In the genomic region with DNA sequence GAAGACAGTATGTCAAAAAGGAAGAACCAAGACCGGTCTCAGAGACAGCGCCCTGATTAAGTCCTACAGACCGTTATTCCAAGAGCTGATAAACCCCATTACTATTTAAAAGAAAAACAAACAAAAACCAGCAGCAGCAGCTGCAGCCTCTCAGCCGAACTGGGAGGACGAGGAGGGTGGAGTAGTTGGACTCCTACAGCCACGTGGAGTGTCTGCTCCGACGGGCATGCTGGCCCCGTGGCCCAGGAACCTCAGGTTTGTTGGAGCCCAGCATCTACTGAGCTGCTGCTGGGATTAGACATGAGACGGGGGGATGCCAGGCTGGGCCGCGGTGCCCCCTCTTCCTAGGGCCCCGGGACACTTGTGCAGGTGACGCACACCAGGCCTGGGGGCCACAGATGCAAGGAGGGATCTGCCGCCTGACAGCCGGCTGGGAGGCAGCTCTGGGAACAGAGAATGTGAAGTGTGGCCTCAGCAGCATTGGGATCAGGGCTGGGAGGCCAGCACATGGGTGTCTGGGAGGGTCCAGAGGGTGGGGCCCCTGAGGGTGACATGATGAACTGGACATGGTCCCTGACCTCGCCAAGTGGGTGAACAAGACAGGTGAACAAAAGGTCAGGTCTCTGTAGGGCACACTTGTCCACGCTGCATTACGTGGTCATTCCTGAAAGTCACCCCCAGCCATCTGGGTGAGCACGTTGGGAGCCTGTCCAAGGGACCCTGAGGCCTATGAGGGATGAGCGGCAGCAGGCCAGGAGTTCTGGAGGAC, we compare ENCODE assay signal across 13 cellular contexts. TPM values are rescaled to one million over a fixed set of nuclear protein-coding genes. Genes with fewer than 3 reads are reported as not detected.
DNase-seq lines count a peak whose midpoint lies in the region; FAIRE-seq and TF ChIP-seq lines count a peak whose summit lies in the region.
"Had no signal": no experiment of that assay in that cellular context is flagged by ENCODE, and none has a peak within 500 bp of the region (broad histone marks: within the 10 kb centered on the region; RNA-seq: fewer than 3 reads in every experiment).

No MANE protein-coding gene starts in this region.

- H4K91ac ChIP-seq in H1 (replicated peaks; ENCODE audit: insufficient read length, low read length): peak overlapping the region; percentile 68

- peak overlapping the region; percentile 80; the same call in 1 of the 2 replicates for H2BK12ac ChIP-seq in H1 (ENCODE audit: low read depth, low read length)

- in situ Hi-C loops in GM13976 (cut with MboI; ENCODE audit: low sequenced_read_pairs, unreplicated experiment): no loop called here

- H3K4me1 ChIP-seq in H1 (replicated peaks in 1 of 4; ENCODE audit: control insufficient read depth in 3 of 4, insufficient read depth in 4 of 4, low read length in 3 of 4) (peaks cover 4 to 34% (median 18%) of the 10 kb centered on the region in 4 experiments), neural progenitor cell (peaks cover 26% of the 10 kb centered on the region)

- H3K9ac ChIP-seq in H1 (replicated peaks in 1 of 4; ENCODE audit: extremely low read depth in 1 of 4, low read depth in 3 of 4, low read length in 3 of 4) (no peak overlapping the region), neural progenitor cell (no peak overlapping the region)

- CTCF ChIA-PET in H1 (lab: Charles Lee; ENCODE audit: partially characterized antibody): interaction anchor here (0.8 kb wide), 1 partner anchor 48 kb away, joined by 3 read pairs; no protein-coding TSS in a partner anchor
- CTCF ChIA-PET in activated naive CD4-positive, alpha-beta T cell treated with anti-CD3 and anti-CD28 coated beads for 36 hours (lab: Charles Lee): no interaction called here
- CTCF ChIA-PET in activated CD4-positive, alpha-beta memory T cell treated with anti-CD3 and anti-CD28 coated beads for 36 hours (lab: Charles Lee): interaction anchor here (0.8 kb wide), 1 partner anchor 10 kb away, joined by 3 read pairs; no protein-coding TSS in a partner anchor

- DNase-seq in H1 (ENCODE audit: low read depth in 1 of 2, low spot score in 2 of 2) (no peak), neural progenitor cell (ENCODE audit: low spot score) (no peak), NCI-H146 (lab: John Stamatoyannopoulos, UW) (no peak), GM13976 (ENCODE audit: low spot score) (no peak)
- no peak for DNase-seq in activated naive CD4-positive, alpha-beta T cell treated with anti-CD3 and anti-CD28 coated beads for 36 hours
- no peak for DNase-seq in activated CD4-positive, alpha-beta memory T cell treated with anti-CD3 and anti-CD28 coated beads for 36 hours
- DNase-seq: activated CD8-positive, alpha-beta memory T cell treated with anti-CD3 and anti-CD28 coated beads, Interleukin-2, amount 50 U/mL, for 4 hours; KG1 had no signal

- H3K27me3 Mint-ChIP-seq in IgD-negative memory B cell (peaks cover 25% of the 10 kb centered on the region), neural progenitor cell (ENCODE audit: insufficient read depth, low read depth) (peaks cover 22% of the 10 kb centered on the region)
- peaks cover 20% of the 10 kb centered on the region for H3K27me3 Mint-ChIP-seq in activated naive CD4-positive, alpha-beta T cell treated with anti-CD3 and anti-CD28 coated beads for 36 hours (ENCODE audit: low read depth)
- peaks cover 18% of the 10 kb centered on the region for H3K27me3 Mint-ChIP-seq in activated CD4-positive, alpha-beta memory T cell treated with anti-CD3 and anti-CD28 coated beads for 36 hours

- H2AFZ ChIP-seq in H1 (ENCODE audit: low read length) (no peak overlapping the region), neural progenitor cell (replicated peaks) (no peak overlapping the region)

- H3K79me1 ChIP-seq in H1 (ENCODE audit: low read depth, low read length): no peaks in the 10 kb centered on the region; the same call in 1 of the 2 replicates

- H3K27ac ChIP-seq in C4-2B (peak overlapping the region; percentile 15; the same call in 1 of the 2 replicates), H1 (ENCODE audit: low read depth, low read length) (no peak overlapping the region), neural progenitor cell (no peak overlapping the region)

- H4K20me1 ChIP-seq in H1 (replicated peaks in 1 of 2; ENCODE audit: control insufficient read depth in 1 of 2, insufficient read depth in 2 of 2, low read length in 2 of 2) (peaks cover 0 to 9% of the 10 kb centered on the region in 2 experiments), neural progenitor cell (ENCODE audit: low read depth) (peaks cover 12% of the 10 kb centered on the region)

- H2BK20ac ChIP-seq in H1 (ENCODE audit: low read length): peak overlapping the region; percentile 32; the same call in 1 of the 2 replicates

- intact Hi-C loops in activated naive CD4-positive, alpha-beta T cell treated with anti-CD3 and anti-CD28 coated beads for 36 hours (cut with micrococcal nuclease): no loop called here
- intact Hi-C loops in activated CD4-positive, alpha-beta memory T cell treated with anti-CD3 and anti-CD28 coated beads for 36 hours (cut with micrococcal nuclease): no loop called here

- WGBS in H1 (ENCODE audit: extremely low coverage in 1 of 2, insufficient coverage in 1 of 2, insufficient read length in 1 of 2, insufficient replicate concordance in 2 of 2, low coverage in 1 of 2, low lambda C conversion rate in 2 of 2, missing lambda C conversion rate in 1 of 2), 2 experiments: 89% methylated on average over 18 of the region's 21 CpGs; no CpG with 5 or more reads in 1 of the 2 experiments

- peak overlapping the region; percentile 72 for H3K4ac ChIP-seq in H1 (replicated peaks; ENCODE audit: insufficient read length, low read depth, low read length)

- H3K23me2 ChIP-seq in H1 (ENCODE audit: low read depth, low read length): peaks cover 15% of the 10 kb centered on the region; the same call in 1 of the 2 replicates

- POLR2A ChIA-PET in H1 (lab: Charles Lee; ENCODE audit: partially characterized antibody): interaction anchor here (1.1 to 1.5 kb wide), 3 partner anchors 31 to 96 kb away, joined by 3 to 7 read pairs (median 4); a partner anchor contains a TSS
- POLR2A ChIA-PET in activated CD4-positive, alpha-beta memory T cell treated with anti-CD3 and anti-CD28 coated beads for 36 hours (lab: Charles Lee): no interaction called here

- peak overlapping the region; percentile 92; the same call in 1 of the 2 replicates for H2BK15ac ChIP-seq in H1 (ENCODE audit: low read length)

- H3K56ac ChIP-seq in H1 (replicated peaks; ENCODE audit: insufficient read length, low read depth, low read length): no peak overlapping the region

- peak overlapping the region; percentile 40; the same call in 1 of the 2 replicates for H2BK5ac ChIP-seq in H1 (ENCODE audit: low read depth, low read length)

- H3K4me3 ChIP-seq in H1 (ENCODE audit: extremely low read depth in 1 of 4, insufficient read depth in 2 of 4, low read depth in 3 of 4, low read length in 4 of 4) (no peak overlapping the region; a peak in 1 of 8 replicates), neural progenitor cell (no peak overlapping the region)
- H3K4me3 ChIP-seq: GM12878 had no signal

- H3F3A ChIP-seq in neural progenitor cell (ENCODE audit: low read depth): peaks cover 34% of the 10 kb centered on the region

- H2AK5ac ChIP-seq in H1 (ENCODE audit: low read depth, low read length): peak overlapping the region; percentile 14; the same call in 1 of the 2 replicates

- no peak for TF ChIP-seq RAD21 in H1 (IDR thresholded peaks at IDR 0.05 in 1 of 2, conservative IDR thresholded peaks at IDR 0.05 in 1 of 2; ENCODE audit: low read depth in 2 of 2, low read length in 2 of 2)

- H3K4me2 ChIP-seq in H1 (ENCODE audit: insufficient read depth in 1 of 2, low read depth in 2 of 2, low read length in 2 of 2) (0 out of 4 replicates have a peak overlapping the region, but pooled peaks of 1 of the 2 experiments have one; percentile 2), neural progenitor cell (peak overlapping the region; percentile 43)

- TF ChIP-seq EP300 in H1 (IDR thresholded peaks at IDR 0.05; ENCODE audit: borderline replicate concordance in 1 of 2, low read depth in 2 of 2, low read length in 2 of 2): no peak

- H4K5ac ChIP-seq in H1 (ENCODE audit: insufficient read length, low read depth, low read length): no peak overlapping the region

- TF ChIP-seq CTCF in C4-2B (conservative IDR thresholded peaks at IDR 0.05) (no peak), H1 (IDR thresholded peaks at IDR 0.05; ENCODE audit: control extremely low read depth in 1 of 3, insufficient read depth in 1 of 3, low read depth in 1 of 3, low read length in 3 of 3) (no peak), neural progenitor cell (IDR thresholded peaks at IDR 0.05) (no peak), GM13976 (IDR thresholded peaks at IDR 0.05; ENCODE audit: borderline replicate concordance, control extremely low read depth, extremely low read depth, insufficient read depth, missing control alignments) (no peak)

- H3K36me3 Mint-ChIP-seq in IgD-negative memory B cell: peaks cover 1% of the 10 kb centered on the region
- no peaks in the 10 kb centered on the region for H3K36me3 Mint-ChIP-seq in neural progenitor cell
- H3K36me3 Mint-ChIP-seq in activated naive CD4-positive, alpha-beta T cell treated with anti-CD3 and anti-CD28 coated beads for 36 hours (ENCODE audit: low read depth): no peaks in the 10 kb centered on the region
- H3K36me3 Mint-ChIP-seq in activated CD4-positive, alpha-beta memory T cell treated with anti-CD3 and anti-CD28 coated beads for 36 hours: peaks cover 2% of the 10 kb centered on the region

- H3K79me2 ChIP-seq in H1 (ENCODE audit: control insufficient read depth in 1 of 2, insufficient read depth in 2 of 2, low read length in 2 of 2): peaks cover 6 to 10% of the 10 kb centered on the region in 2 experiments; a peak in 3 of 4 replicates
- H3K79me2 ChIP-seq in neural progenitor cell (ENCODE audit: low read depth): no peaks in the 10 kb centered on the region

- no peak for FAIRE-seq in H1 (lab: Jason Lieb, UNC)
- FAIRE-seq: GM12878 had no signal

- no peaks in the 10 kb centered on the region for H3K36me3 ChIP-seq in H1 (ENCODE audit: control insufficient read depth in 2 of 4, insufficient read depth in 4 of 4, low read length in 3 of 4)
- H3K36me3 ChIP-seq in neural progenitor cell: no peaks in the 10 kb centered on the region

- TF ChIP-seq POLR2A in H1 (IDR thresholded peaks at IDR 0.05; ENCODE audit: control extremely low read depth in 1 of 2, low read depth in 2 of 2, low read length in 2 of 2): no peak

- no peak overlapping the region for H2BK120ac ChIP-seq in H1 (replicated peaks; ENCODE audit: low read depth, low read length)

- H3K9me3 ChIP-seq in H1 (ENCODE audit: insufficient read depth in 2 of 2, low read depth in 1 of 2, low read length in 1 of 2): no peaks in the 10 kb centered on the region
- H3K9me3 ChIP-seq in neural progenitor cell (ENCODE audit: low read depth): no peaks in the 10 kb centered on the region

- no peak overlapping the region for H3K23ac ChIP-seq in H1 (ENCODE audit: insufficient read length)

- peaks cover 14 to 34% (median 28%) of the 10 kb centered on the region in 4 experiments; a peak in 6 of 7 replicates for H3K27me3 ChIP-seq in H1 (replicated peaks in 1 of 4; ENCODE audit: control insufficient read depth in 3 of 4, extremely low read depth in 1 of 4, insufficient read depth in 3 of 4, low read length in 3 of 4)
- H3K27me3 ChIP-seq in neural progenitor cell: peaks cover 47% of the 10 kb centered on the region

- H3K4me3 Mint-ChIP-seq in IgD-negative memory B cell: peak overlapping the region in 3 of 4 donors; percentile 1 to 80 (median 15)
- peak overlapping the region; percentile 48 for H3K4me3 Mint-ChIP-seq in neural progenitor cell
- no peak overlapping the region for H3K4me3 Mint-ChIP-seq in activated naive CD4-positive, alpha-beta T cell treated with anti-CD3 and anti-CD28 coated beads for 36 hours
- no peak overlapping the region for H3K4me3 Mint-ChIP-seq in activated CD4-positive, alpha-beta memory T cell treated with anti-CD3 and anti-CD28 coated beads for 36 hours

- peaks cover 8 to 10% (median 9%) of the 10 kb centered on the region in 3 donors for H3K4me1 Mint-ChIP-seq in IgD-negative memory B cell
- H3K4me1 Mint-ChIP-seq in neural progenitor cell: peaks cover 31% of the 10 kb centered on the region
- H3K4me1 Mint-ChIP-seq in activated naive CD4-positive, alpha-beta T cell treated with anti-CD3 and anti-CD28 coated beads for 36 hours (ENCODE audit: low read depth): peaks cover 12% of the 10 kb centered on the region
- H3K4me1 Mint-ChIP-seq in activated CD4-positive, alpha-beta memory T cell treated with anti-CD3 and anti-CD28 coated beads for 36 hours (ENCODE audit: low read depth): peaks cover 12% of the 10 kb centered on the region

- peak overlapping the region; percentile 60 for H3K18ac ChIP-seq in H1 (ENCODE audit: extremely low read depth, low read length)

- 0 out of 2 replicates have a peak overlapping the region, but pooled peaks have one; percentile 1 for H4K8ac ChIP-seq in H1 (ENCODE audit: extremely low read depth, insufficient read depth, low read length)

- no peak overlapping the region for H3K14ac ChIP-seq in H1 (ENCODE audit: insufficient read length)

- no peak overlapping the region for H3K27ac Mint-ChIP-seq in IgD-negative memory B cell
- peak overlapping the region; percentile 15 for H3K27ac Mint-ChIP-seq in neural progenitor cell
- H3K27ac Mint-ChIP-seq in activated naive CD4-positive, alpha-beta T cell treated with anti-CD3 and anti-CD28 coated beads for 36 hours: no peak overlapping the region
- H3K27ac Mint-ChIP-seq in activated CD4-positive, alpha-beta memory T cell treated with anti-CD3 and anti-CD28 coated beads for 36 hours: no peak overlapping the region
- H3K27ac Mint-ChIP-seq: endodermal cell had no signal

- no peaks in the 10 kb centered on the region for H3K9me3 Mint-ChIP-seq in IgD-negative memory B cell
- no peaks in the 10 kb centered on the region for H3K9me3 Mint-ChIP-seq in neural progenitor cell
- H3K9me3 Mint-ChIP-seq in activated naive CD4-positive, alpha-beta T cell treated with anti-CD3 and anti-CD28 coated beads for 36 hours: no peaks in the 10 kb centered on the region
- H3K9me3 Mint-ChIP-seq in activated CD4-positive, alpha-beta memory T cell treated with anti-CD3 and anti-CD28 coated beads for 36 hours: no peaks in the 10 kb centered on the region
- H3K9me3 Mint-ChIP-seq: endodermal cell had no signal

RNA-seq across cellular contexts. Expression of a gene that starts 2.9 kb away (rescaled TPM):
- 0.04 TPM for polyA plus RNA-seq in IgD-negative memory B cell
- total RNA-seq in H1 (2021; fragmentation: NEBNext Ultra II Directional; extraction: Animal tissue kit (Norgen Biotek cat#: 25700)): 21.1 and 22.4 TPM in 2 replicates
- polyA plus RNA-seq in H1 (2011; rRNA removed): 6.4 and 10.7 TPM in 2 replicates
- polyA plus RNA-seq in H1 (2011; cell fraction: cytosol; rRNA removed): 8.6 TPM
- polyA plus RNA-seq in H1 (2011; cell fraction: nucleus; rRNA removed): 14.3 TPM
- polyA plus RNA-seq in H1 (2012, experiment 1 of 2): 8.5 to 11.4 TPM (median 10.9 TPM) in 4 replicates
- 11.3 TPM for polyA plus RNA-seq in H1 (2012, experiment 2 of 2)
- 7.1 TPM for polyA plus RNA-seq in H1 (2013, experiment 1 of 2)
- 7.8 TPM for polyA plus RNA-seq in H1 (2013, experiment 2 of 2)
- polyA minus RNA-seq in H1 (2011; rRNA and poly(A)+ RNA removed): 32.8 and 34.9 TPM in 2 replicates
- polyA minus RNA-seq in H1 (2011; cell fraction: cytosol; rRNA and poly(A)+ RNA removed): 22.2 TPM
- 18.9 TPM for polyA minus RNA-seq in H1 (2011; cell fraction: nucleus; rRNA and poly(A)+ RNA removed)
- total RNA-seq in neural progenitor cell (ENCODE audit: low replicate concordance): 8.1 and 13.9 TPM in 2 replicates
- under 1 TPM; 0.17 to 0.20 TPM for total RNA-seq in activated naive CD4-positive, alpha-beta T cell treated with anti-CD3 and anti-CD28 coated beads for 36 hours
- 1 to 10 TPM; 4.6 to 5.5 TPM for total RNA-seq in activated CD4-positive, alpha-beta memory T cell treated with anti-CD3 and anti-CD28 coated beads for 36 hours

RNA-seq across cellular contexts. Expression of a gene that starts 27.3 kb away (rescaled TPM):
- polyA plus RNA-seq in IgD-negative memory B cell (0.19 TPM), H1 (2011; rRNA removed) (0.05 TPM in 1 of 2 replicates, not detected in the other)
- total RNA-seq in H1 (2021; fragmentation: NEBNext Ultra II Directional; extraction: Animal tissue kit (Norgen Biotek cat#: 25700)): not detected in 2 replicates
- not detected for polyA plus RNA-seq in H1 (2011; cell fraction: cytosol; rRNA removed)
- not detected for polyA plus RNA-seq in H1 (2011; cell fraction: nucleus; rRNA removed)
- polyA plus RNA-seq in H1 (2012, experiment 1 of 2): not detected in 4 replicates
- not detected for polyA plus RNA-seq in H1 (2012, experiment 2 of 2)
- polyA plus RNA-seq in H1 (2013, experiment 1 of 2): not detected
- not detected for polyA plus RNA-seq in H1 (2013, experiment 2 of 2)
- not detected in 2 replicates for polyA minus RNA-seq in H1 (2011; rRNA and poly(A)+ RNA removed)
- polyA minus RNA-seq in H1 (2011; cell fraction: cytosol; rRNA and poly(A)+ RNA removed): not detected
- polyA minus RNA-seq in H1 (2011; cell fraction: nucleus; rRNA and poly(A)+ RNA removed): not detected
- not detected in 2 replicates for total RNA-seq in neural progenitor cell (ENCODE audit: low replicate concordance)
- total RNA-seq in activated naive CD4-positive, alpha-beta T cell treated with anti-CD3 and anti-CD28 coated beads for 36 hours: not detected
- total RNA-seq in activated CD4-positive, alpha-beta memory T cell treated with anti-CD3 and anti-CD28 coated beads for 36 hours: not detected
- total RNA-seq: endodermal cell, GM12878, skeletal muscle tissue had no signal

RNA-seq across cellular contexts. Expression of a gene that starts 31.1 kb away (rescaled TPM):
- polyA plus RNA-seq in IgD-negative memory B cell (80.4 TPM), H1 (2011; rRNA removed) (80.2 and 96.5 TPM in 2 replicates)
- 77.1 and 78.1 TPM in 2 replicates for total RNA-seq in H1 (2021; fragmentation: NEBNext Ultra II Directional; extraction: Animal tissue kit (Norgen Biotek cat#: 25700))
- 101 TPM for polyA plus RNA-seq in H1 (2011; cell fraction: cytosol; rRNA removed)
- 124 TPM for polyA plus RNA-seq in H1 (2011; cell fraction: nucleus; rRNA removed)
- polyA plus RNA-seq in H1 (2012, experiment 1 of 2): 61.9 to 82.8 TPM (median 77.6 TPM) in 4 replicates
- 87.8 TPM for polyA plus RNA-seq in H1 (2012, experiment 2 of 2)
- 57.0 TPM for polyA plus RNA-seq in H1 (2013, experiment 1 of 2)
- polyA plus RNA-seq in H1 (2013, experiment 2 of 2): 55.6 TPM
- 52.5 and 67.0 TPM in 2 replicates for polyA minus RNA-seq in H1 (2011; rRNA and poly(A)+ RNA removed)
- polyA minus RNA-seq in H1 (2011; cell fraction: cytosol; rRNA and poly(A)+ RNA removed): 78.2 TPM
- 31.7 TPM for polyA minus RNA-seq in H1 (2011; cell fraction: nucleus; rRNA and poly(A)+ RNA removed)
- 66.6 and 80.1 TPM in 2 replicates for total RNA-seq in neural progenitor cell (ENCODE audit: low replicate concordance)
- total RNA-seq in activated naive CD4-positive, alpha-beta T cell treated with anti-CD3 and anti-CD28 coated beads for 36 hours: 10 to 100 TPM; 38.2 to 38.9 TPM
- 10 to 100 TPM; 67.8 to 70.8 TPM for total RNA-seq in activated CD4-positive, alpha-beta memory T cell treated with anti-CD3 and anti-CD28 coated beads for 36 hours

Comparison
In these comparisons a context has a peak if more than half of its experiments do, and no peak if none do; other contexts are left out.
1. H3K4me3 Mint-ChIP-seq: peak in IgD-negative memory B cell (3 of 4) and neural progenitor cell (single experiment); none in activated naive CD4-positive, alpha-beta T cell treated with anti-CD3 and anti-CD28 coated beads for 36 hours (single experiment) and activated CD4-positive, alpha-beta memory T cell treated with anti-CD3 and anti-CD28 coated beads for 36 hours (single experiment).